8 cellular contexts compared by ENCODE assay signal in genomic region chr4:1720163-1720983, GRCh38. TPM values are rescaled to one million over a fixed set of nuclear protein-coding genes. Genes with fewer than 3 reads are reported as not detected.
A peak's percentile ranks its signal among the peaks of the same experiment; 100 is the strongest.
DNase-seq lines count a peak whose midpoint lies in the region; ATAC-seq, FAIRE-seq and TF ChIP-seq lines count a peak whose summit lies in the region.

No MANE protein-coding gene starts in this region.

- TF ChIP-seq RAD21 in K562 (CRISPR knock-in tag; conservative IDR thresholded peaks at IDR 0.05 in 1 of 2, IDR thresholded peaks at IDR 0.05 in 1 of 2) = no peak

- TF ChIP-seq CTCF in 22Rv1 (IDR thresholded peaks at IDR 0.05) = no peak
- TF ChIP-seq CTCF in GM13976 (IDR thresholded peaks at IDR 0.05; ENCODE audit: borderline replicate concordance, control extremely low read depth, extremely low read depth, insufficient read depth, missing control alignments) = no peak
- TF ChIP-seq CTCF in K562 (IDR thresholded peaks at IDR 0.05 in 2 of 3, conservative IDR thresholded peaks at IDR 0.05 in 1 of 3; ENCODE audit: insufficient read depth in 2 of 3, low read depth in 1 of 3, low read length in 3 of 3) = no peak

- ATAC-seq in HG02840 (IDR thresholded peaks at IDR 0.05; ENCODE audit: low FRiP score, unreplicated experiment) (peak; percentile 10), K562 (peak; percentile 60)

- H3K27me3 ChIP-seq in K562 (ENCODE audit: control insufficient read depth in 2 of 2, insufficient read depth in 2 of 2, low read length in 2 of 2) (no peaks in the 10 kb centered on the region), iPS-18a (ENCODE audit: control insufficient read depth, insufficient read depth, low read length) (no peaks in the 10 kb centered on the region)

- H3K27ac ChIP-seq in 22Rv1 (peak overlapping the region; percentile 98), K562 (ENCODE audit: extremely low read depth, low read depth, low read length) (peak overlapping the region; percentile 97), iPS-18a (ENCODE audit: low read length) (no peak overlapping the region)

- no peak for FAIRE-seq in K562 (lab: Jason Lieb, UNC)

- H3K4me3 ChIP-seq in K562 = peak overlapping the region; percentile 98
- peak overlapping the region; percentile 82 for H3K4me3 ChIP-seq in iPS-18a (ENCODE audit: low read length)
- peak overlapping the region; percentile 76 for H3K4me3 ChIP-seq in skeletal muscle cell (ENCODE audit: low read depth, low read length)

- peak overlapping the region; percentile 80 for H2AFZ ChIP-seq in K562 (ENCODE audit: low read depth, low read length)

- BruUV-seq in K562 (replicated peaks; lab: Mats Ljungman, UMichigan) = TSS peak; percentile 39

- in situ Hi-C loops in GM13976 (cut with MboI; ENCODE audit: low sequenced_read_pairs, unreplicated experiment) (no loop called here), K562 (cut with MboI) (no loop called here)

- POLR2A ChIA-PET in K562 (lab: Yijun Ruan, JAX) = interaction anchor here (0.6 to 4.7 kb wide), 17 partner anchors 8 to 646 kb away, joined by 3 to 32 read pairs (median 3); partner anchors contain the start of gene SLBP

- H3K79me2 ChIP-seq in K562 (ENCODE audit: control insufficient read depth, insufficient read depth, low read length) = peaks cover 83% of the 10 kb centered on the region

- CTCF ChIA-PET in K562 (lab: Yijun Ruan, JAX; ENCODE audit: low intra/inter-chr PET ratio) = no interaction called here

- H3K9ac ChIP-seq in K562 (ENCODE audit: insufficient read depth in 1 of 2, low read depth in 2 of 2, low read length in 2 of 2) = peak overlapping the region; percentile 89 to 99
- H3K9ac ChIP-seq in iPS-18a (ENCODE audit: low read length) = peak overlapping the region; percentile 56

- no peak for TF ChIP-seq EP300 in K562 (IDR thresholded peaks at IDR 0.05; ENCODE audit: low read length)

- 1% methylated on average over 66 of the region's 79 CpGs for WGBS in K562 (ENCODE audit: insufficient coverage, low coverage, missing lambda C conversion rate)

- H3K9me1 ChIP-seq in K562 (ENCODE audit: control insufficient read depth, insufficient read depth, low read length) = no peaks in the 10 kb centered on the region

- intact Hi-C loops in K562 (cut with micrococcal nuclease) = loop anchor here (10.0 kb wide), 1 partner anchor 366 kb away; no protein-coding TSS in a partner anchor

- peaks cover 5% of the 10 kb centered on the region for H4K20me1 ChIP-seq in K562 (replicated peaks; ENCODE audit: control insufficient read depth, insufficient read depth, low read length)

- H3K9me3 ChIP-seq in K562 (replicated peaks; ENCODE audit: control insufficient read depth, insufficient read depth, low read depth, low read length) (no peaks in the 10 kb centered on the region), iPS-18a (ENCODE audit: control insufficient read depth, low read depth, low read length) (no peaks in the 10 kb centered on the region)

- peak; percentile 57 for TF ChIP-seq POLR2A in K562 (conservative IDR thresholded peaks at IDR 0.05)

- H3K4me1 ChIP-seq in K562 (replicated peaks in 1 of 2; ENCODE audit: control insufficient read depth in 2 of 2, insufficient read depth in 2 of 2, low read length in 2 of 2) = peaks cover 10 to 68% of the 10 kb centered on the region in 2 experiments; a peak in 4 of 5 replicates
- H3K4me1 ChIP-seq in iPS-18a (ENCODE audit: control insufficient read depth, low read depth, low read length) = no peaks in the 10 kb centered on the region

- H3K4me2 ChIP-seq in K562 (ENCODE audit: insufficient read depth, low read length) = peak overlapping the region; percentile 95

- DNase-seq in GM13976 (ENCODE audit: low spot score) (peak; percentile 71), RPMI8226 (peak; percentile 48), K562 (ENCODE audit: extremely low read depth in 1 of 4, low spot score in 3 of 4) (peak; percentile 52 to 67 (median 60)), skeletal muscle cell (ENCODE audit: low read depth) (no peak), NCI-H2171 treated with DMSO at 0.1 percent for 48 hours (lab: John Stamatoyannopoulos, UW) (no peak)

- H3K36me3 ChIP-seq in K562 (ENCODE audit: control insufficient read depth, insufficient read depth, low read length) (peaks cover 61% of the 10 kb centered on the region; the same call in 2 of the 3 replicates), iPS-18a (ENCODE audit: control insufficient read depth, low read depth, low read length) (peaks cover 27% of the 10 kb centered on the region)

RNA-seq across cellular contexts. Expression of gene TMEM129, which starts 0.8 kb away (rescaled TPM):
- 25.4 and 79.9 TPM in 2 replicates for total RNA-seq in K562 (2011; cell fraction: chromatin; rRNA removed; ENCODE audit: low replicate concordance)
- total RNA-seq in K562 (2011; cell fraction: nucleolus; rRNA removed) = 85.2 and 91.1 TPM in 2 replicates
- total RNA-seq in K562 (2011; cell fraction: nucleoplasm; rRNA removed) = 51.7 and 55.1 TPM in 2 replicates
- total RNA-seq in K562 (2014; rRNA removed) = 34.3 and 44.0 TPM in 2 replicates
- 5.8 and 7.8 TPM in 2 replicates for total RNA-seq in K562 (2014; rRNA removed; fragmentation: Illumina TruSeq; extraction: Trizol)
- 18.4 and 20.4 TPM in 2 replicates for total RNA-seq in K562 (2015; rRNA removed; fragmentation: Illumina TruSeq; extraction: Trizol)
- 40.0 and 40.3 TPM in 2 replicates for total RNA-seq in K562 (2021)
- 17.9 and 28.9 TPM in 2 replicates for polyA plus RNA-seq in K562 (2011; rRNA removed)
- 37.3 and 93.7 TPM in 2 replicates for polyA plus RNA-seq in K562 (2011; cell fraction: cytosol; rRNA removed)
- polyA plus RNA-seq in K562 (2011; cell fraction: nucleus; rRNA removed) = 100 and 135 TPM in 2 replicates
- polyA plus RNA-seq in K562 (2012) = 23.2 and 37.4 TPM in 2 replicates
- 18.8 and 24.3 TPM in 2 replicates for polyA plus RNA-seq in K562 (2014; fragmentation: Illumina TruSeq; extraction: Trizol)
- polyA plus RNA-seq in K562 (2014; fragmentation: Nextera tagmentation; extraction: Ambion mirVana) = under 1 TPM; 0.34 to 0.53 TPM
- polyA plus RNA-seq in K562 (2014; rRNA removed) = 42.9 and 47.2 TPM in 2 replicates
- 5.4 and 10.2 TPM in 2 replicates for polyA minus RNA-seq in K562 (2011; rRNA and poly(A)+ RNA removed)
- polyA minus RNA-seq in K562 (2011; cell fraction: cytosol; rRNA and poly(A)+ RNA removed) = 23.7 and 31.6 TPM in 2 replicates
- polyA minus RNA-seq in K562 (2011; cell fraction: nucleus; rRNA and poly(A)+ RNA removed) = 19.1 and 20.1 TPM in 2 replicates

RNA-seq across cellular contexts. Expression of gene TACC3, which starts 0.9 kb away (rescaled TPM):
- 114 and 225 TPM in 2 replicates for total RNA-seq in K562 (2011; cell fraction: chromatin; rRNA removed; ENCODE audit: low replicate concordance)
- 114 and 126 TPM in 2 replicates for total RNA-seq in K562 (2011; cell fraction: nucleolus; rRNA removed)
- total RNA-seq in K562 (2011; cell fraction: nucleoplasm; rRNA removed) = 94.5 and 103 TPM in 2 replicates
- total RNA-seq in K562 (2014; rRNA removed) (66.3 and 80.2 TPM in 2 replicates), K562 (2014; rRNA removed; fragmentation: Illumina TruSeq; extraction: Trizol) (47.1 and 49.7 TPM in 2 replicates), K562 (2015; rRNA removed; fragmentation: Illumina TruSeq; extraction: Trizol) (52.1 and 55.6 TPM in 2 replicates), K562 (2021) (112 and 122 TPM in 2 replicates)
- polyA plus RNA-seq in K562 (2011; rRNA removed) (50.3 and 50.8 TPM in 2 replicates), K562 (2014; fragmentation: Illumina TruSeq; extraction: Trizol) (95.2 and 122 TPM in 2 replicates), K562 (2014; fragmentation: Nextera tagmentation; extraction: Ambion mirVana) (1 to 10 TPM; 1.9 to 2.8 TPM), K562 (2014; rRNA removed) (90.1 and 102 TPM in 2 replicates)
- 45.2 and 61.0 TPM in 2 replicates for polyA plus RNA-seq in K562 (2011; cell fraction: cytosol; rRNA removed)
- polyA plus RNA-seq in K562 (2011; cell fraction: nucleus; rRNA removed) = 150 and 212 TPM in 2 replicates
- 93.9 and 100.0 TPM in 2 replicates for polyA plus RNA-seq in K562 (2012)
- 16.5 and 18.3 TPM in 2 replicates for polyA minus RNA-seq in K562 (2011; rRNA and poly(A)+ RNA removed)
- 37.4 and 55.6 TPM in 2 replicates for polyA minus RNA-seq in K562 (2011; cell fraction: cytosol; rRNA and poly(A)+ RNA removed)
- polyA minus RNA-seq in K562 (2011; cell fraction: nucleus; rRNA and poly(A)+ RNA removed) = 40.5 and 49.1 TPM in 2 replicates

RNA-seq across cellular contexts. Expression of gene SLBP, which starts 8.3 kb away (rescaled TPM):
- total RNA-seq in K562 (2011; cell fraction: chromatin; rRNA removed; ENCODE audit: low replicate concordance) = 30.7 and 52.5 TPM in 2 replicates
- 27.1 and 28.9 TPM in 2 replicates for total RNA-seq in K562 (2011; cell fraction: nucleolus; rRNA removed)
- 42.8 and 65.1 TPM in 2 replicates for total RNA-seq in K562 (2011; cell fraction: nucleoplasm; rRNA removed)
- total RNA-seq in K562 (2014; rRNA removed) (185 and 221 TPM in 2 replicates), K562 (2014; rRNA removed; fragmentation: Illumina TruSeq; extraction: Trizol) (161 and 175 TPM in 2 replicates), K562 (2015; rRNA removed; fragmentation: Illumina TruSeq; extraction: Trizol) (148 and 164 TPM in 2 replicates), K562 (2021) (123 and 128 TPM in 2 replicates)
- polyA plus RNA-seq in K562 (2011; rRNA removed) (121 and 191 TPM in 2 replicates), K562 (2014; fragmentation: Illumina TruSeq; extraction: Trizol) (171 and 214 TPM in 2 replicates), K562 (2014; fragmentation: Nextera tagmentation; extraction: Ambion mirVana) (10 to 100 TPM; 49.4 to 81.8 TPM), K562 (2014; rRNA removed) (157 and 162 TPM in 2 replicates)
- 86.2 and 92.0 TPM in 2 replicates for polyA plus RNA-seq in K562 (2011; cell fraction: cytosol; rRNA removed)
- polyA plus RNA-seq in K562 (2011; cell fraction: nucleus; rRNA removed) = 39.9 and 51.3 TPM in 2 replicates
- 91.7 and 104 TPM in 2 replicates for polyA plus RNA-seq in K562 (2012)
- 103 and 121 TPM in 2 replicates for polyA minus RNA-seq in K562 (2011; rRNA and poly(A)+ RNA removed)
- 51.2 and 63.8 TPM in 2 replicates for polyA minus RNA-seq in K562 (2011; cell fraction: cytosol; rRNA and poly(A)+ RNA removed)
- 14.9 and 23.8 TPM in 2 replicates for polyA minus RNA-seq in K562 (2011; cell fraction: nucleus; rRNA and poly(A)+ RNA removed)

RNA-seq across cellular contexts. Expression of gene FAM53A, which starts 36.3 kb away (rescaled TPM):
- 3.4 and 8.9 TPM in 2 replicates for total RNA-seq in K562 (2011; cell fraction: chromatin; rRNA removed; ENCODE audit: low replicate concordance)
- 2.8 and 3.7 TPM in 2 replicates for total RNA-seq in K562 (2011; cell fraction: nucleolus; rRNA removed)
- total RNA-seq in K562 (2011; cell fraction: nucleoplasm; rRNA removed) = 2.1 and 2.4 TPM in 2 replicates
- total RNA-seq in K562 (2014; rRNA removed) (1.8 and 2.6 TPM in 2 replicates), K562 (2014; rRNA removed; fragmentation: Illumina TruSeq; extraction: Trizol) (0.76 TPM in 1 of 2 replicates, not detected in the other), K562 (2015; rRNA removed; fragmentation: Illumina TruSeq; extraction: Trizol) (1.1 TPM in 2 replicates), K562 (2021) (1.6 and 2.0 TPM in 2 replicates)
- polyA plus RNA-seq in K562 (2011; rRNA removed) (0.53 and 1.3 TPM in 2 replicates), K562 (2014; fragmentation: Illumina TruSeq; extraction: Trizol) (0.62 and 1.4 TPM in 2 replicates), K562 (2014; fragmentation: Nextera tagmentation; extraction: Ambion mirVana) (not detected), K562 (2014; rRNA removed) (1.4 and 2.7 TPM in 2 replicates)
- 1.7 and 2.5 TPM in 2 replicates for polyA plus RNA-seq in K562 (2011; cell fraction: cytosol; rRNA removed)
- polyA plus RNA-seq in K562 (2011; cell fraction: nucleus; rRNA removed) = 1.9 and 2.9 TPM in 2 replicates
- polyA plus RNA-seq in K562 (2012) = 1.4 and 2.1 TPM in 2 replicates
- polyA minus RNA-seq in K562 (2011; rRNA and poly(A)+ RNA removed) = 0.45 and 1.1 TPM in 2 replicates
- 2.6 and 3.8 TPM in 2 replicates for polyA minus RNA-seq in K562 (2011; cell fraction: cytosol; rRNA and poly(A)+ RNA removed)
- 1.00 and 1.8 TPM in 2 replicates for polyA minus RNA-seq in K562 (2011; cell fraction: nucleus; rRNA and poly(A)+ RNA removed)

Comparison
In these comparisons a context has a peak if more than half of its experiments do, and no peak if none do; other contexts are left out.
1. DNase-seq: peak in GM13976 (single experiment), RPMI8226 (single experiment) and K562 (4 of 4); none in skeletal muscle cell (single experiment) and NCI-H2171 treated with DMSO at 0.1 percent for 48 hours (single experiment).
2. Peak in every context shown above with its lines, with median percentiles within 50 percentile points of each other: H3K4me3 ChIP-seq.